In the genomic region with DNA sequence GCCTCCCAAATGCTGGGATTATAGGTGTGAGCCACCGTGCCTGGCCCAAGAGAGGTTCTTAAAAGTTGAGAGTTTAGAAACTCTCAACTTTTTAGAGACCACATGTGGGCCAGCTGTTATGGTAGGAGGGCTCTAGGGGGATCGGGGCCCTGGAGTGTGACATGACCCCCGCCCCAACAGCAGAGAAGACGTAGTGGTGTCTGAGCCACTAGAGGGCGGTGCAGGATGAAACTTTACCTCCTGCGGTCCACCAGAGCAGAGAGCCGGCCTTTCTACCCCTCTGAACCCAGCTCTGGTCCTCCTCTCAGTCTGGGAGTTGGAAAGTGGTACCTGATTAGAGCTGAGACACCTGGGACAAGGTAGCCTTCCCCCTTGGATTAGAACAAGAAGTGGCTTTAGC, we compare ENCODE assay signal across 8 cellular contexts. TPM values are rescaled to one million over a fixed set of nuclear protein-coding genes. Genes with fewer than 3 reads are reported as not detected.
DNase-seq lines count a peak whose midpoint lies in the region; ATAC-seq and TF ChIP-seq lines count a peak whose summit lies in the region.

No MANE protein-coding gene starts in this region.

- peak; percentile 84 for ATAC-seq in activated CD8-positive, alpha-beta T cell treated with anti-CD3 and anti-CD28 coated beads for 36 hours
- ATAC-seq in thoracic aorta (ENCODE audit: insufficient number of reproducible peaks, low FRiP score, low read depth) = no peak

- intact Hi-C loops in activated CD8-positive, alpha-beta T cell treated with anti-CD3 and anti-CD28 coated beads for 36 hours (cut with micrococcal nuclease) = no loop called here

- CTCF ChIA-PET in activated CD8-positive, alpha-beta T cell treated with anti-CD3 and anti-CD28 coated beads for 36 hours (lab: Charles Lee) = interaction anchor here (0.7 to 4.7 kb wide), 19 partner anchors 8 to 151 kb away, joined by 3 to 49 read pairs (median 5); a partner anchor contains a TSS

- H3K9ac ChIP-seq in endodermal cell (ENCODE audit: extremely low read depth, low read length, poor library complexity, severe bottlenecking) = no peak overlapping the region

- H3K36me3 ChIP-seq in H7 (replicated peaks; ENCODE audit: control insufficient read depth, insufficient read depth, low read length) (peaks cover 35% of the 10 kb centered on the region), endodermal cell (ENCODE audit: control insufficient read depth, insufficient read depth, low read length) (peaks cover 41% of the 10 kb centered on the region), thoracic aorta (peaks cover 60% of the 10 kb centered on the region)

- H3K4me3 ChIP-seq in H7 (ENCODE audit: insufficient read depth, low read depth, low read length) = no peak overlapping the region
- no peak overlapping the region for H3K4me3 ChIP-seq in endodermal cell (ENCODE audit: low read length)
- no peak overlapping the region for H3K4me3 ChIP-seq in thoracic aorta

- peak; percentile 86 for DNase-seq in AG20443 (ENCODE audit: low spot score)
- DNase-seq in H7 = peak; percentile 97
- peak; percentile 58 to 82 for DNase-seq in NCI-H524 (lab: John Stamatoyannopoulos, UW)
- peak; percentile 68 for DNase-seq in activated CD8-positive, alpha-beta T cell treated with anti-CD3 and anti-CD28 coated beads for 36 hours
- peak; percentile 95 for DNase-seq in endodermal cell
- peak; percentile 41 for DNase-seq in mucosa of gallbladder (ENCODE audit: low spot score)
- no peak for DNase-seq in thoracic aorta (ENCODE audit: low spot score)
- no peak for DNase-seq in NK-92 (lab: John Stamatoyannopoulos, UW; ENCODE audit: unreplicated experiment)

- H3K27me3 ChIP-seq in H7 (ENCODE audit: control insufficient read depth, insufficient read depth, low read length) = no peaks in the 10 kb centered on the region
- H3K27me3 ChIP-seq in endodermal cell (ENCODE audit: control insufficient read depth, insufficient read depth, low read length, poor library complexity, severe bottlenecking) = no peaks in the 10 kb centered on the region
- H3K27me3 ChIP-seq in thoracic aorta (replicated peaks; ENCODE audit: insufficient read depth) = no peaks in the 10 kb centered on the region

- no peaks in the 10 kb centered on the region for H3K4me1 Mint-ChIP-seq in activated CD8-positive, alpha-beta T cell treated with anti-CD3 and anti-CD28 coated beads for 36 hours (ENCODE audit: low read depth)
- no peaks in the 10 kb centered on the region for H3K4me1 Mint-ChIP-seq in endodermal cell

- no peak overlapping the region for H3K27ac Mint-ChIP-seq in activated CD8-positive, alpha-beta T cell treated with anti-CD3 and anti-CD28 coated beads for 36 hours
- no peak overlapping the region for H3K27ac Mint-ChIP-seq in endodermal cell

- WGBS in endodermal cell (ENCODE audit: insufficient coverage in 1 of 2, insufficient read length in 1 of 2), 2 experiments = 30 to 35% methylated on average over 2 to 7 of the region's 7 CpGs

- H3K4me1 ChIP-seq in endodermal cell (ENCODE audit: control insufficient read depth, insufficient read depth, low read length) (peaks cover 4% of the 10 kb centered on the region), thoracic aorta (ENCODE audit: control insufficient read depth in 1 of 2, low read depth in 2 of 2) (no peaks in the 10 kb centered on the region)

- H3K27ac ChIP-seq in endodermal cell (ENCODE audit: low read depth, low read length) = no peak overlapping the region
- H3K27ac ChIP-seq in thoracic aorta = no peak overlapping the region

- peaks cover 41% of the 10 kb centered on the region for H3K36me3 Mint-ChIP-seq in activated CD8-positive, alpha-beta T cell treated with anti-CD3 and anti-CD28 coated beads for 36 hours (ENCODE audit: low read depth)
- peaks cover 72% of the 10 kb centered on the region for H3K36me3 Mint-ChIP-seq in endodermal cell (ENCODE audit: low read depth)

- no peaks in the 10 kb centered on the region for H3K27me3 Mint-ChIP-seq in activated CD8-positive, alpha-beta T cell treated with anti-CD3 and anti-CD28 coated beads for 36 hours
- no peaks in the 10 kb centered on the region for H3K27me3 Mint-ChIP-seq in endodermal cell (ENCODE audit: insufficient read depth)

- POLR2A ChIA-PET in activated CD8-positive, alpha-beta T cell treated with anti-CD3 and anti-CD28 coated beads for 36 hours (lab: Charles Lee) = interaction anchor here (0.7 to 0.9 kb wide), 2 partner anchors 8 to 782 kb away, joined by 3 to 4 read pairs; a partner anchor contains a TSS

- H3K4me3 Mint-ChIP-seq in activated CD8-positive, alpha-beta T cell treated with anti-CD3 and anti-CD28 coated beads for 36 hours = no peak overlapping the region
- no peak overlapping the region for H3K4me3 Mint-ChIP-seq in endodermal cell

- H3K9me3 ChIP-seq in endodermal cell (ENCODE audit: control insufficient read depth, low read length) = no peaks in the 10 kb centered on the region
- H3K9me3 ChIP-seq in thoracic aorta = no peaks in the 10 kb centered on the region

- H3K9me3 Mint-ChIP-seq in activated CD8-positive, alpha-beta T cell treated with anti-CD3 and anti-CD28 coated beads for 36 hours = no peaks in the 10 kb centered on the region
- no peaks in the 10 kb centered on the region for H3K9me3 Mint-ChIP-seq in endodermal cell

- peak; percentile 61 for TF ChIP-seq CTCF in activated CD8-positive, alpha-beta T cell treated with anti-CD3 and anti-CD28 coated beads for 36 hours (IDR thresholded peaks at IDR 0.05)
- TF ChIP-seq CTCF in endodermal cell (conservative IDR thresholded peaks at IDR 0.05) (peak; percentile 91), thoracic aorta (IDR thresholded peaks at IDR 0.05) (peak; percentile 69)

RNA-seq across cellular contexts. Expression of a gene that starts 7.4 kb away (rescaled TPM):
- total RNA-seq in H7 (2014; rRNA removed; shearing (Covaris generic)) = 63.9 and 79.1 TPM in 2 replicates
- 100 to 1,000 TPM; 161 to 171 TPM for total RNA-seq in activated CD8-positive, alpha-beta T cell treated with anti-CD3 and anti-CD28 coated beads for 36 hours
- 100 to 1,000 TPM; 171 to 198 TPM for total RNA-seq in endodermal cell
- 245 TPM for polyA plus RNA-seq in endodermal cell (2013, experiment 1 of 2)
- polyA plus RNA-seq in endodermal cell (2013, experiment 2 of 2) = 217 TPM
- 194 TPM for total RNA-seq in mucosa of gallbladder
- 100 to 1,000 TPM; 125 to 192 TPM for total RNA-seq in thoracic aorta

RNA-seq across cellular contexts. Expression of a gene that starts 20.6 kb away (rescaled TPM):
- total RNA-seq in H7 (2014; rRNA removed; shearing (Covaris generic)) = 0.10 TPM in 1 of 2 replicates, not detected in the other
- not detected for total RNA-seq in activated CD8-positive, alpha-beta T cell treated with anti-CD3 and anti-CD28 coated beads for 36 hours
- under 1 TPM; 0.57 to 0.60 TPM for total RNA-seq in endodermal cell
- polyA plus RNA-seq in endodermal cell (2013, experiment 1 of 2) = not detected
- not detected for polyA plus RNA-seq in endodermal cell (2013, experiment 2 of 2)
- total RNA-seq in mucosa of gallbladder = 109 TPM
- 1 to 10 TPM in 1 of 2 donors, not detected in 1; 1.4 TPM for total RNA-seq in thoracic aorta

RNA-seq across cellular contexts. Expression of a gene that starts 37.0 kb away (rescaled TPM):
- 8.9 and 12.9 TPM in 2 replicates for total RNA-seq in H7 (2014; rRNA removed; shearing (Covaris generic))
- 10 to 100 TPM; 41.0 to 42.7 TPM for total RNA-seq in activated CD8-positive, alpha-beta T cell treated with anti-CD3 and anti-CD28 coated beads for 36 hours
- total RNA-seq in endodermal cell (10 to 100 TPM in 1 of 2 donors, 1 to 10 TPM in 1; 8.5 to 10.4 TPM), mucosa of gallbladder (43.2 TPM), thoracic aorta (10 to 100 TPM; 16.9 to 28.9 TPM)
- polyA plus RNA-seq in endodermal cell (2013, experiment 1 of 2) = 7.9 TPM
- 7.4 TPM for polyA plus RNA-seq in endodermal cell (2013, experiment 2 of 2)

RNA-seq across cellular contexts. Expression of a gene that starts 59.3 kb away (rescaled TPM):
- not detected in 2 replicates for total RNA-seq in H7 (2014; rRNA removed; shearing (Covaris generic))
- 1 to 10 TPM; 4.3 to 4.6 TPM for total RNA-seq in activated CD8-positive, alpha-beta T cell treated with anti-CD3 and anti-CD28 coated beads for 36 hours
- total RNA-seq in endodermal cell (not detected), mucosa of gallbladder (39.3 TPM), thoracic aorta (10 to 100 TPM; 46.8 to 70.9 TPM)
- polyA plus RNA-seq in endodermal cell (2013, experiment 1 of 2) = 9.0 TPM
- 1.4 TPM for polyA plus RNA-seq in endodermal cell (2013, experiment 2 of 2)

Comparison
In these comparisons a context has a peak if more than half of its experiments do, and no peak if none do; other contexts are left out.
1. DNase-seq: peak in AG20443 (single experiment), H7 (single experiment), NCI-H524 (2 of 2), activated CD8-positive, alpha-beta T cell treated with anti-CD3 and anti-CD28 coated beads for 36 hours (single experiment), endodermal cell (single experiment) and mucosa of gallbladder (single experiment); none in thoracic aorta (single experiment) and NK-92 (single experiment).
2. RNA of a gene that starts 20.6 kb away (total RNA-seq): 109 TPM in mucosa of gallbladder (single experiment); 1.4 TPM in thoracic aorta, 0.57 to 0.60 TPM in endodermal cell, 0.10 TPM in H7 and not detected in activated CD8-positive, alpha-beta T cell treated with anti-CD3 and anti-CD28 coated beads for 36 hours; every median in the first group is over 10 times any median in the second.
3. Peak in every context shown above with its lines, with median percentiles within 50 percentile points of each other: CTCF ChIP-seq.